Comparison of ENCODE assay signal across 12 cellular contexts in the genomic region with DNA sequence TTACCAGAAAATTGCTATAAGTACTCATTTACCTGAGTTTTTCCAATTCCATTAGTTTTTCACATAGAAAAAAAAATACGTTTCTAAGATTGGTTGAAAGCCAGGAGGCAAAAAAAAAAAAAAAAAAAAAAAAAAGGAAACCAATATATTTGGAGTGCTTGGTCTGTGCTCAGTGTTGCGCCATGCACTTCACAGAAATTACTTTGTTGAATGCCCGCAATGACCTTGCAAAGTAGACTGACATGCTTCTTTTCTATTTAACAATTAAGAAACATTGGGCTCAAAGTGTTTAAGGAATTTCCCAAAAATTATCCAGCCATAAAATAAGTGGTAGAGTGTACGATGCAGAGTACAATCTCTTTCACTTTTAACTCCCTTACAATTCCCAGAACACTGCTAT.
"Had no signal": no experiment of that assay in that cellular context is flagged by ENCODE, and none has a peak within 500 bp of the region (broad histone marks: within the 10 kb centered on the region; RNA-seq: fewer than 3 reads in every experiment).

No MANE protein-coding gene starts in this region.

- DNase-seq: activated CD4-positive, alpha-beta T cell treated with anti-CD3 and anti-CD28 coated beads for 1 hour; activated CD4-positive, alpha-beta T cell treated with anti-CD3 and anti-CD28 coated beads, Interleukin-2, amount 50 U/mL, for 48 hours; activated naive CD4-positive, alpha-beta T cell treated with anti-CD3 and anti-CD28 coated beads for 36 hours; activated naive CD8-positive, alpha-beta T cell treated with anti-CD3 and anti-CD28 coated beads, Interleukin-2, amount 50 U/mL, for 24 hours; activated T-cell treated with anti-CD3 and anti-CD28 coated beads, Interleukin-2, amount 50 U/mL, for 1 hour; midbrain; right lobe of liver had no signal

- ATAC-seq: activated naive CD8-positive, alpha-beta T cell treated with anti-CD3 and anti-CD28 coated beads, Interleukin-2, amount 50 U/mL, for 24 hours had no signal

- H3K9me3 ChIP-seq: esophagus muscularis mucosa, prostate gland, right lobe of liver, upper lobe of left lung had no signal

- H3K4me3 ChIP-seq: cardiac muscle cell, esophagus muscularis mucosa, lung, prostate gland, right lobe of liver, upper lobe of left lung had no signal

- H3K4me1 ChIP-seq: prostate gland, right lobe of liver had no signal

- H3K36me3 ChIP-seq: cardiac muscle cell, esophagus muscularis mucosa, prostate gland, right lobe of liver, upper lobe of left lung had no signal

- H3K27me3 ChIP-seq: cardiac muscle cell, esophagus muscularis mucosa, right lobe of liver, upper lobe of left lung had no signal

- H3K27ac ChIP-seq: cardiac muscle cell, esophagus muscularis mucosa, prostate gland, right lobe of liver had no signal
